ENCODE assay signal across 9 cellular contexts in the genomic region with DNA sequence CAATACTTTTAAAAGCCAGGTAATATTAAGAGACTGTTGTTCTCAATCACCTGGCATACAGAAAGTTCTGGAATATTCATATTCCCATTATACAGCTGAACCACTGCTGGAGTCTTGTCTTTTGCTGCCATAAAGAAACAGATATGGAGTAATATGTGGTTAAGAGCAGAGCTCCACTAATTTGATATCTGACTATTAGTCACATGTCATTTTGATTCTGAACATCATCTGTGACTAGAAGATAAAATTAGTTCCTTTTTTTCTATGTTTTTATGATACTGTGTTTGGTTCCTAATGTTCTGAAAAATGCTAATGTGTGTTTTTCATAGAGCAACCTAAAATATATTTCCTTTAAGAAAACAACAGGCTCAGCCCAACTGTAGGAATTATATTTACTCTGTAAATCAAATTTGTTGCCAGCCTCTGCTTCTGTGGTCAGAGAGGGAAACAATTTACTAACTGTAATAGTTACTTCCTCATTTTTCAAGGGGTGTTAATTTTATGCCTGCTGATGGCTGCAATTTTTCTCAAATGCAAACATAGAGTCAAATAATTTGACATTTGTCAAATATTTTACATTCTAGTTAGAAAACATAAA. TPM values are rescaled to one million over a fixed set of nuclear protein-coding genes. Genes with fewer than 3 reads are reported as not detected.
DNase-seq lines count a peak whose midpoint lies in the region; ATAC-seq and TF ChIP-seq lines count a peak whose summit lies in the region.
"Had no signal": no experiment of that assay in that cellular context is flagged by ENCODE, and none has a peak within 500 bp of the region (broad histone marks: within the 10 kb centered on the region; RNA-seq: fewer than 3 reads in every experiment).

No MANE protein-coding gene starts in this region.

- H3K9me3 ChIP-seq in heart left ventricle (peaks cover 0 to 6% (median 0%) of the 10 kb centered on the region in 12 donors), upper lobe of right lung (no peaks in the 10 kb centered on the region)

- peaks cover 13% of the 10 kb centered on the region for H3K4me1 Mint-ChIP-seq in GM23338

- no peak overlapping the region for H3K4me2 ChIP-seq in GM23338

- intact Hi-C loops in Right ventricle myocardium superior (cut with DNase I) (no loop called here), heart left ventricle (cut with DNase I) (no loop called here), upper lobe of right lung (cut with DNase I) (no loop called here)

- H2AFZ ChIP-seq in GM23338: no peak overlapping the region

- DNase-seq in Right ventricle myocardium superior: no peak
- DNase-seq in heart left ventricle: no peak
- peak; percentile 38 for DNase-seq in SKM-1 (lab: John Stamatoyannopoulos, UW; ENCODE audit: unreplicated experiment)
- DNase-seq in upper lobe of right lung: no peak
- no peak for DNase-seq in GM23338 (ENCODE audit: low spot score)
- DNase-seq in NCI-H748 treated with DMSO at 0.1 percent for 48 hours (lab: John Stamatoyannopoulos, UW): no peak
- DNase-seq: NCI-H524 had no signal

- no peak for TF ChIP-seq POLR2A in heart left ventricle (IDR thresholded peaks at IDR 0.05)

- H3K4me1 ChIP-seq in heart left ventricle (peaks cover 0 to 48% (median 0%) of the 10 kb centered on the region in 12 donors), upper lobe of right lung (peaks cover 10% of the 10 kb centered on the region), GM23338 (ENCODE audit: insufficient read depth) (no peaks in the 10 kb centered on the region)

- no peaks in the 10 kb centered on the region; the same call in 2 of the 3 replicates for H3K9me3 Mint-ChIP-seq in GM23338

- H3K27me3 ChIP-seq in heart left ventricle: no peaks in the 10 kb centered on the region
- no peaks in the 10 kb centered on the region for H3K27me3 ChIP-seq in upper lobe of right lung
- H3K27me3 ChIP-seq in GM23338 (ENCODE audit: insufficient read depth): no peaks in the 10 kb centered on the region

- H3K4me3 Mint-ChIP-seq in GM23338: no peak overlapping the region

- no peaks in the 10 kb centered on the region for H4K20me1 ChIP-seq in GM23338 (replicated peaks; ENCODE audit: insufficient read depth)

- H3K79me2 ChIP-seq in GM23338 (replicated peaks; ENCODE audit: insufficient read depth): no peaks in the 10 kb centered on the region

- TF ChIP-seq CTCF in heart left ventricle (IDR thresholded peaks at IDR 0.05): no peak
- TF ChIP-seq CTCF in upper lobe of right lung (IDR thresholded peaks at IDR 0.05): no peak
- TF ChIP-seq CTCF in GM23338 (conservative IDR thresholded peaks at IDR 0.05; ENCODE audit: low read depth in 2 of 2): no peak

- peaks cover 4% of the 10 kb centered on the region for H3K27me3 Mint-ChIP-seq in GM23338 (ENCODE audit: insufficient read depth, low read depth, poor library complexity)

- no peaks in the 10 kb centered on the region for H3F3A ChIP-seq in GM23338 (replicated peaks; ENCODE audit: low read depth)

- no peaks in the 10 kb centered on the region for H3K36me3 ChIP-seq in heart left ventricle
- H3K36me3 ChIP-seq in upper lobe of right lung: no peaks in the 10 kb centered on the region
- no peaks in the 10 kb centered on the region for H3K36me3 ChIP-seq in GM23338 (ENCODE audit: insufficient read depth)

- H3K36me3 Mint-ChIP-seq in GM23338 (ENCODE audit: low read depth): peaks cover 7% of the 10 kb centered on the region; the same call in 2 of the 3 replicates

- H3K27ac Mint-ChIP-seq in GM23338: no peak overlapping the region

- H3K27ac ChIP-seq in heart left ventricle (peak overlapping the region in 6 of 12 donors; percentile 14 to 90 (median 70)), upper lobe of right lung (peak overlapping the region; percentile 83), GM23338 (ENCODE audit: low read depth) (no peak overlapping the region)

- ATAC-seq in Right ventricle myocardium superior (ENCODE audit: poor library complexity) (peak; percentile 36), heart left ventricle (no peak), HG03108 (IDR thresholded peaks at IDR 0.05; ENCODE audit: unreplicated experiment) (peak; percentile 29), upper lobe of right lung (peak; percentile 32), GM23338 (no peak), HG03457 (IDR thresholded peaks at IDR 0.05; ENCODE audit: unreplicated experiment) (no peak)

- H3K4me3 ChIP-seq in heart left ventricle (no peak overlapping the region), upper lobe of right lung (no peak overlapping the region), GM23338 (no peak overlapping the region)

- H3K9me2 ChIP-seq in GM23338 (ENCODE audit: insufficient read depth): peaks cover 3% of the 10 kb centered on the region; the same call in 1 of the 2 replicates

TF ChIP-seq in GM23338, 12 proteins besides CTCF, POLR2A, EP300 and RAD21 (continues in another document):
- TF ChIP-seq CREB1 (CRISPR knock-in tag; IDR thresholded peaks at IDR 0.05; ENCODE audit: low read depth): no peak
- TF ChIP-seq STAT1 (IDR thresholded peaks at IDR 0.05; ENCODE audit: unreplicated experiment): no peak
- no peak for TF ChIP-seq POLR2AphosphoS5 (IDR thresholded peaks at IDR 0.05; ENCODE audit: low read depth)
- TF ChIP-seq, protein P1, sequence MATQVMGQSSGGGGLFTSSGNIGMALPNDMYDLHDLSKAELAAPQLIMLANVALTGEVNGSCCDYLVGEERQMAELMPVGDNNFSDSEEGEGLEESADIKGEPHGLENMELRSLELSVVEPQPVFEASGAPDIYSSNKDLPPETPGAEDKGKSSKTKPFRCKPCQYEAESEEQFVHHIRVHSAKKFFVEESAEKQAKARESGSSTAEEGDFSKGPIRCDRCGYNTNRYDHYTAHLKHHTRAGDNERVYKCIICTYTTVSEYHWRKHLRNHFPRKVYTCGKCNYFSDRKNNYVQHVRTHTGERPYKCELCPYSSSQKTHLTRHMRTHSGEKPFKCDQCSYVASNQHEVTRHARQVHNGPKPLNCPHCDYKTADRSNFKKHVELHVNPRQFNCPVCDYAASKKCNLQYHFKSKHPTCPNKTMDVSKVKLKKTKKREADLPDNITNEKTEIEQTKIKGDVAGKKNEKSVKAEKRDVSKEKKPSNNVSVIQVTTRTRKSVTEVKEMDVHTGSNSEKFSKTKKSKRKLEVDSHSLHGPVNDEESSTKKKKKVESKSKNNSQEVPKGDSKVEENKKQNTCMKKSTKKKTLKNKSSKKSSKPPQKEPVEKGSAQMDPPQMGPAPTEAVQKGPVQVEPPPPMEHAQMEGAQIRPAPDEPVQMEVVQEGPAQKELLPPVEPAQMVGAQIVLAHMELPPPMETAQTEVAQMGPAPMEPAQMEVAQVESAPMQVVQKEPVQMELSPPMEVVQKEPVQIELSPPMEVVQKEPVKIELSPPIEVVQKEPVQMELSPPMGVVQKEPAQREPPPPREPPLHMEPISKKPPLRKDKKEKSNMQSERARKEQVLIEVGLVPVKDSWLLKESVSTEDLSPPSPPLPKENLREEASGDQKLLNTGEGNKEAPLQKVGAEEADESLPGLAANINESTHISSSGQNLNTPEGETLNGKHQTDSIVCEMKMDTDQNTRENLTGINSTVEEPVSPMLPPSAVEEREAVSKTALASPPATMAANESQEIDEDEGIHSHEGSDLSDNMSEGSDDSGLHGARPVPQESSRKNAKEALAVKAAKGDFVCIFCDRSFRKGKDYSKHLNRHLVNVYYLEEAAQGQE (IDR thresholded peaks at IDR 0.05; ENCODE audit: unreplicated experiment): no peak
- TF ChIP-seq, protein P2, sequence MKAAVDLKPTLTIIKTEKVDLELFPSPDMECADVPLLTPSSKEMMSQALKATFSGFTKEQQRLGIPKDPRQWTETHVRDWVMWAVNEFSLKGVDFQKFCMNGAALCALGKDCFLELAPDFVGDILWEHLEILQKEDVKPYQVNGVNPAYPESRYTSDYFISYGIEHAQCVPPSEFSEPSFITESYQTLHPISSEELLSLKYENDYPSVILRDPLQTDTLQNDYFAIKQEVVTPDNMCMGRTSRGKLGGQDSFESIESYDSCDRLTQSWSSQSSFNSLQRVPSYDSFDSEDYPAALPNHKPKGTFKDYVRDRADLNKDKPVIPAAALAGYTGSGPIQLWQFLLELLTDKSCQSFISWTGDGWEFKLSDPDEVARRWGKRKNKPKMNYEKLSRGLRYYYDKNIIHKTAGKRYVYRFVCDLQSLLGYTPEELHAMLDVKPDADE (IDR thresholded peaks at IDR 0.05): no peak
- TF ChIP-seq EZH2 (IDR thresholded peaks at IDR 0.05; ENCODE audit: low read depth, unreplicated experiment): no peak
- no peak for TF ChIP-seq ZNF114 (CRISPR knock-in tag; IDR thresholded peaks at IDR 0.05)
- TF ChIP-seq EZH2phosphoT487 (IDR thresholded peaks at IDR 0.05; ENCODE audit: unreplicated experiment): no peak

RNA-seq across cellular contexts. Expression of a gene that starts 33.3 kb away (rescaled TPM):
- total RNA-seq in Right ventricle myocardium superior (125 TPM), heart left ventricle (100 to 1,000 TPM in 6 of 9 donors, 10 to 100 TPM in 3; 80.6 to 170 (median 138) TPM), upper lobe of right lung (1.3 TPM)
- polyA plus RNA-seq in heart left ventricle (10 to 100 TPM; 10.1 to 40.4 TPM), GM23338 (2016; fragmentation: Nextera tagmentation; extraction: Ambion mirVana) (0.10 and 0.11 TPM in 2 replicates)
- 0.23 and 0.28 TPM in 2 replicates for total RNA-seq in GM23338 (2014; rRNA removed; shearing (Covaris generic))

RNA-seq across cellular contexts. Expression of a gene that starts 49.3 kb away (rescaled TPM):
- total RNA-seq in Right ventricle myocardium superior (133 TPM), heart left ventricle (100 to 1,000 TPM; 102 to 233 (median 149) TPM), upper lobe of right lung (278 TPM)
- polyA plus RNA-seq in heart left ventricle (100 to 1,000 TPM in 1 of 2 donors, 10 to 100 TPM in 1; 13.0 to 154 TPM), GM23338 (2016; fragmentation: Nextera tagmentation; extraction: Ambion mirVana) (24.8 and 26.6 TPM in 2 replicates)
- total RNA-seq in GM23338 (2014; rRNA removed; shearing (Covaris generic)): 74.4 and 76.9 TPM in 2 replicates

Comparison
In these comparisons a context has a peak if more than half of its experiments do, and no peak if none do; other contexts are left out.
1. ATAC-seq: peak in Right ventricle myocardium superior (single experiment), HG03108 (single experiment) and upper lobe of right lung (single experiment); none in heart left ventricle (0 of 4), GM23338 (single experiment) and HG03457 (single experiment).
2. RNA of a gene that starts 33.3 kb away (total RNA-seq): 80.6 to 170 TPM in heart left ventricle and 125 TPM in Right ventricle myocardium superior (single experiment); 1.3 TPM in upper lobe of right lung (single experiment) and 0.23 to 0.28 TPM in GM23338; every median in the first group is over 10 times any median in the second.